In genomic region chr1:167650266-167651160, GRCh38 we compare ENCODE assay signal across 9 cellular contexts. TPM values are rescaled to one million over a fixed set of nuclear protein-coding genes. Genes with fewer than 3 reads are reported as not detected.
A peak's percentile ranks its signal among the peaks of the same experiment; 100 is the strongest.
DNase-seq lines count a peak whose midpoint lies in the region; ATAC-seq and TF ChIP-seq lines count a peak whose summit lies in the region.
"Had no signal": no experiment of that assay in that cellular context is flagged by ENCODE, and none has a peak within 500 bp of the region (broad histone marks: within the 10 kb centered on the region; RNA-seq: fewer than 3 reads in every experiment).

No MANE protein-coding gene starts in this region.

- no peaks in the 10 kb centered on the region for H3K9me3 ChIP-seq in tibial nerve
- H3K9me3 ChIP-seq: uterus had no signal

- in situ Hi-C loops in KBM-7 (cut with MboI; ENCODE audit: low pct_unique_long_range_greater_than_20kb, low sequenced_read_pairs), result no loop called here

- H3K9me3 Mint-ChIP-seq in effector memory CD8-positive, alpha-beta T cell, result no peaks in the 10 kb centered on the region
- no peaks in the 10 kb centered on the region for H3K9me3 Mint-ChIP-seq in mesothelial cell of epicardium

- peak overlapping the region in 3 of 4 donors; percentile 17 to 35 (median 35) for H3K27ac ChIP-seq in tibial nerve

- peak; percentile 69 for ATAC-seq in GM19438 (IDR thresholded peaks at IDR 0.05; ENCODE audit: low read depth, unreplicated experiment)
- peak; percentile 46 for ATAC-seq in effector memory CD8-positive, alpha-beta T cell (replicated peaks)

- H3K4me1 Mint-ChIP-seq in effector memory CD8-positive, alpha-beta T cell (ENCODE audit: low read depth in 2 of 2), result peaks cover 74 to 80% of the 10 kb centered on the region in 2 donors
- H3K4me1 Mint-ChIP-seq in mesothelial cell of epicardium, result peaks cover 5% of the 10 kb centered on the region

- peaks cover 0 to 41% (median 25%) of the 10 kb centered on the region in 4 donors for H3K4me1 ChIP-seq in tibial nerve
- H3K4me1 ChIP-seq: uterus had no signal

- peak overlapping the region; percentile 96 for H3K27ac Mint-ChIP-seq in effector memory CD8-positive, alpha-beta T cell
- H3K27ac Mint-ChIP-seq in mesothelial cell of epicardium, result no peak overlapping the region

- DNase-seq in AML-193 (lab: John Stamatoyannopoulos, UW) (peak; percentile 52 to 61), KBM-7 (peak; percentile 80), tibial nerve (ENCODE audit: low spot score in 2 of 2) (no peak), NCI-H446 treated with DMSO at 0.1 percent for 48 hours (lab: John Stamatoyannopoulos, UW) (no peak), mesothelial cell of epicardium (ENCODE audit: low spot score in 2 of 2, unreplicated experiment in 2 of 2) (no peak), T-helper 9 cell (no peak)
- DNase-seq in effector memory CD8-positive, alpha-beta T cell, result no peak

- no peak for TF ChIP-seq EP300 in tibial nerve (IDR thresholded peaks at IDR 0.05)

- H3K4me3 Mint-ChIP-seq in effector memory CD8-positive, alpha-beta T cell, result peak overlapping the region; percentile 77 to 81
- no peak overlapping the region for H3K4me3 Mint-ChIP-seq in mesothelial cell of epicardium

- H3K36me3 ChIP-seq in tibial nerve, result no peaks in the 10 kb centered on the region
- H3K36me3 ChIP-seq: uterus had no signal

- no peak overlapping the region for H3K4me3 ChIP-seq in tibial nerve
- H3K4me3 ChIP-seq: uterus had no signal

- TF ChIP-seq CTCF in tibial nerve (IDR thresholded peaks at IDR 0.05) (no peak), mesothelial cell of epicardium (IDR thresholded peaks at IDR 0.05; ENCODE audit: unreplicated experiment) (no peak)

- no peak for TF ChIP-seq POLR2A in tibial nerve (IDR thresholded peaks at IDR 0.05)

- H3K27me3 ChIP-seq in tibial nerve, result no peaks in the 10 kb centered on the region
- H3K27me3 ChIP-seq: uterus had no signal

- peaks cover 28% of the 10 kb centered on the region for H3K36me3 Mint-ChIP-seq in effector memory CD8-positive, alpha-beta T cell (ENCODE audit: insufficient read depth)
- no peaks in the 10 kb centered on the region for H3K36me3 Mint-ChIP-seq in mesothelial cell of epicardium

- WGBS in tibial nerve, 2 donors, result 69 to 70% methylated on average over 15 to 16 of the region's 16 CpGs

- H3K27me3 Mint-ChIP-seq in effector memory CD8-positive, alpha-beta T cell, result no peaks in the 10 kb centered on the region
- peaks cover 1% of the 10 kb centered on the region for H3K27me3 Mint-ChIP-seq in mesothelial cell of epicardium (ENCODE audit: low read depth)

RNA-seq across cellular contexts. Expression of gene RCSD1, which starts 20.5 kb away (rescaled TPM):
- 10 to 100 TPM; 10.0 to 17.7 (median 12.9) TPM for total RNA-seq in tibial nerve
- 0.76 to 1.2 TPM (median 0.97 TPM) in 3 replicates for total RNA-seq in mesothelial cell of epicardium

Comparison
In these comparisons a context has a peak if more than half of its experiments do, and no peak if none do; other contexts are left out.
1. DNase-seq: peak in AML-193 (2 of 2) and KBM-7 (single experiment); none in effector memory CD8-positive, alpha-beta T cell (0 of 3), tibial nerve (0 of 2), NCI-H446 treated with DMSO at 0.1 percent for 48 hours (single experiment), mesothelial cell of epicardium (0 of 2) and T-helper 9 cell (single experiment).